In the genomic region with DNA sequence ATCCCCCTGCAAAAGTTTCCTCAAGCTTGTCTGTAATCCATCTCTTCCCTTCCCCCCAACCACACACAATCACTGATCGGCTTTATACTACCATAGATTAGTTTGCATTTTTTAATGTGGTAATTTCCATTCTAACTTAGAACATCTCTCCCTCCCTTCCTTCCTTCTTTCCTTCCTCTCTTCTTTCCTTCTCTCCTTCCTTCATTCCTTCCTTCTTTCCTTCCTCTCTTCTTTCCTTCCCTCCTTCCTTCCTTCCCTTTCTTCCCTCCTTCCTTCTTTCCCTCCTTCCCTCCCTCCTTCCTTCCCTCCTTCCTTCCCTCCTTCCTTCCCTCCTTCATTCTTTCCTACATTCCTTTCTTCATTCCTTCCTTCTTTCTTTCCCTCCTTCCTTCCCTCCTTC, we compare ENCODE assay signal across 28 cellular contexts.
"Had no signal": no experiment of that assay in that cellular context is flagged by ENCODE, and none has a peak within 500 bp of the region (broad histone marks: within the 10 kb centered on the region; RNA-seq: fewer than 3 reads in every experiment).

No MANE protein-coding gene starts in this region.

- H3K36me3 Mint-ChIP-seq: stimulated activated effector memory CD8-positive, alpha-beta T cell treated with anti-CD3 and anti-CD28 coated beads, Interleukin-12 subunit alpha, Interleukin-12 subunit beta, amount 100 ng/mL, for 72 hours; stimulated activated memory B cell treated with anti-CD40 and anti-IgM and Interleukin-4, amounts not matched to agents 10 μg/mL and 1 μg/mL and 100 μg/mL, for 72 hours; type B pancreatic cell had no signal

- H3K4me1 ChIP-seq: stomach, suprapubic skin, testis, thyroid gland, tibial nerve, transverse colon, upper lobe of left lung, upper lobe of right lung, uterus, vagina had no signal

- DNase-seq: stimulated activated CD4-positive, alpha-beta T cell treated with anti-CD3 and anti-CD28 coated beads, Interleukin-2, amount 100 ng/mL, for 48 hours; stimulated activated CD4-positive, alpha-beta T cell treated with anti-CD3 and anti-CD28 coated beads, Interleukin-4, amount 100 ng/mL, for 1 hour; stimulated activated CD4-positive, alpha-beta T cell treated with anti-CD3 and anti-CD28 coated beads, Interleukin-4, amount 100 ng/mL, for 24 hours; stimulated activated CD4-positive, alpha-beta T cell treated with anti-CD3 and anti-CD28 coated beads, Interleukin-4, amount 100 ng/mL, for 4 hours; stimulated activated CD8-positive, alpha-beta memory T cell treated with anti-CD3 and anti-CD28 coated beads, Interleukin-4, amount 100 ng/mL, for 48 hours; stimulated activated naive B cell treated with anti-CD40 and anti-IgM and Interleukin-4, amounts not matched to agents 10 μg/mL and 1 μg/mL and 100 μg/mL, for 72 hours; stimulated activated naive CD4-positive, alpha-beta T cell; stimulated activated naive CD4-positive, alpha-beta T cell treated with Interleukin-2 at 50 U/mL for 16 hours; stimulated activated naive CD8-positive, alpha-beta T cell treated with anti-CD3 and anti-CD28 coated beads, Interleukin-15, amount 100 ng/mL, for 72 hours; stimulated activated naive CD8-positive, alpha-beta T cell treated with anti-CD3 and anti-CD28 coated beads, Interleukin-15, Interleukin-2, amounts not matched to agents 100 U/mL and 50 U/mL, for 24 hours; stomach; substantia nigra; testis; thyroid gland; tibial artery; transverse colon; upper lobe of left lung; upper lobe of right lung; uterus had no signal

- H3K9me3 ChIP-seq: stomach, suprapubic skin, testis, thoracic aorta, thyroid gland, tibial artery, tibial nerve, transverse colon, upper lobe of left lung, upper lobe of right lung, uterus, vagina had no signal

- H3K4me1 Mint-ChIP-seq: stimulated activated effector memory CD8-positive, alpha-beta T cell treated with anti-CD3 and anti-CD28 coated beads, Interleukin-12 subunit alpha, Interleukin-12 subunit beta, amount 100 ng/mL, for 72 hours; stimulated activated memory B cell treated with anti-CD40 and anti-IgM and Interleukin-4, amounts not matched to agents 10 μg/mL and 1 μg/mL and 100 μg/mL, for 72 hours; stimulated activated naive B cell treated with anti-CD40 and anti-IgM and Interleukin-4, amounts not matched to agents 10 μg/mL and 1 μg/mL and 100 μg/mL, for 72 hours; stimulated activated naive CD8-positive, alpha-beta T cell treated with anti-CD3 and anti-CD28 coated beads, Interleukin-15, amount 100 ng/mL, for 72 hours had no signal

- FAIRE-seq: urothelium cell line had no signal

- H3K4me3 ChIP-seq: stomach, suprapubic skin, testis, thoracic aorta, thyroid gland, tibial artery, tibial nerve, transverse colon, upper lobe of left lung, upper lobe of right lung, uterus, vagina had no signal

- H3K36me3 ChIP-seq: stomach, suprapubic skin, thoracic aorta, thyroid gland, tibial artery, tibial nerve, transverse colon, upper lobe of left lung, upper lobe of right lung, uterus, vagina had no signal

- ATAC-seq: stimulated activated effector memory CD8-positive, alpha-beta T cell treated with anti-CD3 and anti-CD28 coated beads, Interleukin-12 subunit alpha, Interleukin-12 subunit beta, amount 100 ng/mL, for 72 hours; stimulated activated memory B cell treated with anti-CD40 and anti-IgM and Interleukin-4, amounts not matched to agents 10 μg/mL and 1 μg/mL and 100 μg/mL, for 72 hours; stimulated activated naive B cell treated with anti-CD40 and anti-IgM and Interleukin-4, amounts not matched to agents 10 μg/mL and 1 μg/mL and 100 μg/mL, for 72 hours; stimulated activated naive CD8-positive, alpha-beta T cell treated with anti-CD3 and anti-CD28 coated beads, Interleukin-15, amount 100 ng/mL, for 72 hours; stimulated activated naive CD8-positive, alpha-beta T cell treated with anti-CD3 and anti-CD28 coated beads, Interleukin-15, Interleukin-2, amounts not matched to agents 100 U/mL and 50 U/mL, for 24 hours; upper lobe of right lung had no signal

- H3K27ac Mint-ChIP-seq: stimulated activated effector memory CD8-positive, alpha-beta T cell treated with anti-CD3 and anti-CD28 coated beads, Interleukin-12 subunit alpha, Interleukin-12 subunit beta, amount 100 ng/mL, for 72 hours; stimulated activated memory B cell treated with anti-CD40 and anti-IgM and Interleukin-4, amounts not matched to agents 10 μg/mL and 1 μg/mL and 100 μg/mL, for 72 hours; stimulated activated naive B cell treated with anti-CD40 and anti-IgM and Interleukin-4, amounts not matched to agents 10 μg/mL and 1 μg/mL and 100 μg/mL, for 72 hours; stimulated activated naive CD8-positive, alpha-beta T cell treated with anti-CD3 and anti-CD28 coated beads, Interleukin-15, amount 100 ng/mL, for 72 hours; stimulated activated naive CD8-positive, alpha-beta T cell treated with anti-CD3 and anti-CD28 coated beads, Interleukin-15, Interleukin-2, amounts not matched to agents 100 ng/mL and 50 ng/mL, for 24 hours; type B pancreatic cell had no signal

- H3K4me3 Mint-ChIP-seq: stimulated activated effector memory CD8-positive, alpha-beta T cell treated with anti-CD3 and anti-CD28 coated beads, Interleukin-12 subunit alpha, Interleukin-12 subunit beta, amount 100 ng/mL, for 72 hours; stimulated activated memory B cell treated with anti-CD40 and anti-IgM and Interleukin-4, amounts not matched to agents 10 μg/mL and 1 μg/mL and 100 μg/mL, for 72 hours; stimulated activated naive B cell treated with anti-CD40 and anti-IgM and Interleukin-4, amounts not matched to agents 10 μg/mL and 1 μg/mL and 100 μg/mL, for 72 hours; stimulated activated naive CD8-positive, alpha-beta T cell treated with anti-CD3 and anti-CD28 coated beads, Interleukin-15, amount 100 ng/mL, for 72 hours; stimulated activated naive CD8-positive, alpha-beta T cell treated with anti-CD3 and anti-CD28 coated beads, Interleukin-15, Interleukin-2, amounts not matched to agents 100 ng/mL and 50 ng/mL, for 24 hours; type B pancreatic cell had no signal

- H3K27me3 Mint-ChIP-seq: stimulated activated memory B cell treated with anti-CD40 and anti-IgM and Interleukin-4, amounts not matched to agents 10 μg/mL and 1 μg/mL and 100 μg/mL, for 72 hours; stimulated activated naive B cell treated with anti-CD40 and anti-IgM and Interleukin-4, amounts not matched to agents 10 μg/mL and 1 μg/mL and 100 μg/mL, for 72 hours had no signal

- H3K27me3 ChIP-seq: testis, thyroid gland, tibial artery, tibial nerve, upper lobe of left lung, upper lobe of right lung, uterus, vagina had no signal

- H3K9me3 Mint-ChIP-seq: stimulated activated naive CD8-positive, alpha-beta T cell treated with anti-CD3 and anti-CD28 coated beads, Interleukin-15, Interleukin-2, amounts not matched to agents 100 ng/mL and 50 ng/mL, for 24 hours had no signal

- H3K27ac ChIP-seq: stomach, suprapubic skin, testis, thoracic aorta, thyroid gland, tibial artery, tibial nerve, transverse colon, upper lobe of left lung, upper lobe of right lung, uterus, vagina had no signal
